Comparison of ENCODE assay signal across 16 cellular contexts in the genomic region with DNA sequence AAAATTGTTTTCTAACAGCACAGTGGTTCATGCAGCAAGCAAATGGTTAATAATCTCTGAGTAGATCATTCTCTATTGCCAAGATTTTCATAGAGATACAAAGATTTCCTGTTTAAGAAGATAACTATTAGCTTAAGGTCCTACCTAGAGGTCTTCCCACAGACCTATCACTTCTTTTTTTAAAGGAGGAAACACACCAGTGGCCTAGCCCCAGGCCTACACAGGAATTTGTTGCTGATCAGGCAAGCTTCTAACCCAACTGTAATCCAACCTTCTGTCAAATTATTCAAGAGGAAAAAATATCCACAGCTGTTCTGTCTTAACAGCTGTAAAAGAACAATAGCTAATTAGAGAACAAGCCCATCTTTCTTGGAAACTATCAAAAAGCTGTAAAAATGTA.
DNase-seq lines count a peak whose midpoint lies in the region; ATAC-seq and TF ChIP-seq lines count a peak whose summit lies in the region.
"Had no signal": no experiment of that assay in that cellular context is flagged by ENCODE, and none has a peak within 500 bp of the region (broad histone marks: within the 10 kb centered on the region; RNA-seq: fewer than 3 reads in every experiment).

No MANE protein-coding gene starts in this region.

- H3K79me2 ChIP-seq in neural progenitor cell (ENCODE audit: low read depth) = no peaks in the 10 kb centered on the region

- H3K4me3 ChIP-seq in neural progenitor cell (no peak overlapping the region), right lobe of liver (no peak overlapping the region)
- H3K4me3 ChIP-seq: A549, breast epithelium, gastrocnemius medialis, prostate gland had no signal

- no peaks in the 10 kb centered on the region for H3F3A ChIP-seq in neural progenitor cell (ENCODE audit: low read depth)

- H3K9me3 ChIP-seq in neural progenitor cell (ENCODE audit: low read depth) (no peaks in the 10 kb centered on the region), right lobe of liver (no peaks in the 10 kb centered on the region)
- H3K9me3 ChIP-seq: A549, breast epithelium, gastrocnemius medialis, prostate gland had no signal

- H2AFZ ChIP-seq in neural progenitor cell (replicated peaks) = no peak overlapping the region

- no peak overlapping the region for H3K4me2 ChIP-seq in neural progenitor cell
- H3K4me2 ChIP-seq: A549 had no signal

- no peak overlapping the region for H3K4me3 Mint-ChIP-seq in activated T-cell treated with anti-CD3 and anti-CD28 coated beads, Interleukin-2, amount 50 U/mL, for 72 hours
- no peak overlapping the region for H3K4me3 Mint-ChIP-seq in neural progenitor cell
- H3K4me3 Mint-ChIP-seq: H9 had no signal

- no peak for ATAC-seq in activated T-cell treated with anti-CD3 and anti-CD28 coated beads, Interleukin-2, amount 50 U/mL, for 72 hours (replicated peaks in 1 of 2)
- ATAC-seq in GM21825 (IDR thresholded peaks at IDR 0.05; ENCODE audit: unreplicated experiment) (peak; percentile 43), right lobe of liver (no peak)
- ATAC-seq: A549, gastrocnemius medialis had no signal

- DNase-seq in activated T-cell treated with anti-CD3 and anti-CD28 coated beads, Interleukin-2, amount 50 U/mL, for 72 hours = no peak
- no peak for DNase-seq in activated T-cell treated with anti-CD3 and anti-CD28 coated beads, Interleukin-2, amount 50 U/mL, for 1 hour
- peak; percentile 73 for DNase-seq in LHCN-M2 (ENCODE audit: low read depth)
- no peak for DNase-seq in neural progenitor cell (ENCODE audit: low spot score)
- DNase-seq in right lobe of liver = no peak
- no peak for DNase-seq in NCI-H345 (lab: John Stamatoyannopoulos, UW)
- DNase-seq in A172 (ENCODE audit: low spot score) = no peak
- DNase-seq: activated naive CD4-positive, alpha-beta T cell treated with Interleukin-2 at 50 U/mL for 16 hours; gastrocnemius medialis; H9; NCI-H1436 treated with DMSO at 0.1 percent for 48 hours; stimulated activated CD8-positive, alpha-beta memory T cell treated with anti-CD3 and anti-CD28 coated beads, Interleukin-4, amount 100 ng/mL, for 48 hours had no signal

- H3K9me3 Mint-ChIP-seq in activated T-cell treated with anti-CD3 and anti-CD28 coated beads, Interleukin-2, amount 50 U/mL, for 72 hours = peaks cover 0 to 3% of the 10 kb centered on the region in 2 donors
- no peaks in the 10 kb centered on the region for H3K9me3 Mint-ChIP-seq in neural progenitor cell
- H3K9me3 Mint-ChIP-seq: H9 had no signal

- H3K4me1 ChIP-seq in neural progenitor cell = no peaks in the 10 kb centered on the region
- H3K4me1 ChIP-seq in right lobe of liver = peaks cover 0 to 12% (median 0%) of the 10 kb centered on the region in 4 donors
- H3K4me1 ChIP-seq: A549 had no signal

- no peak for TF ChIP-seq CTCF in neural progenitor cell (IDR thresholded peaks at IDR 0.05)
- no peak for TF ChIP-seq CTCF in right lobe of liver (IDR thresholded peaks at IDR 0.05)

- H3K27me3 ChIP-seq in neural progenitor cell = no peaks in the 10 kb centered on the region
- no peaks in the 10 kb centered on the region for H3K27me3 ChIP-seq in right lobe of liver
- H3K27me3 ChIP-seq: breast epithelium, gastrocnemius medialis had no signal

- no peak for TF ChIP-seq POLR2A in right lobe of liver (IDR thresholded peaks at IDR 0.05)

- peaks cover 14% of the 10 kb centered on the region for H3K4me1 Mint-ChIP-seq in activated T-cell treated with anti-CD3 and anti-CD28 coated beads, Interleukin-2, amount 50 U/mL, for 72 hours (ENCODE audit: low read depth)
- H3K4me1 Mint-ChIP-seq in neural progenitor cell = no peaks in the 10 kb centered on the region

- intact Hi-C loops in right lobe of liver (cut with DNase I) = no loop called here

- no peak overlapping the region for H3K9ac ChIP-seq in neural progenitor cell

- H3K36me3 ChIP-seq in neural progenitor cell (no peaks in the 10 kb centered on the region), right lobe of liver (no peaks in the 10 kb centered on the region)
- H3K36me3 ChIP-seq: breast epithelium, gastrocnemius medialis, prostate gland had no signal

- H3K27ac ChIP-seq in neural progenitor cell (no peak overlapping the region), right lobe of liver (no peak overlapping the region)
- H3K27ac ChIP-seq: A549, breast epithelium, prostate gland had no signal

- H4K20me1 ChIP-seq in neural progenitor cell (ENCODE audit: low read depth) = no peaks in the 10 kb centered on the region

- peak overlapping the region; percentile 13 for H3K27ac Mint-ChIP-seq in activated T-cell treated with anti-CD3 and anti-CD28 coated beads, Interleukin-2, amount 50 U/mL, for 72 hours
- H3K27ac Mint-ChIP-seq in neural progenitor cell = peak overlapping the region; percentile 24
- H3K27ac Mint-ChIP-seq: H9 had no signal

- no peaks in the 10 kb centered on the region for H3K27me3 Mint-ChIP-seq in activated T-cell treated with anti-CD3 and anti-CD28 coated beads, Interleukin-2, amount 50 U/mL, for 72 hours (ENCODE audit: low read depth)
- H3K27me3 Mint-ChIP-seq in neural progenitor cell (ENCODE audit: insufficient read depth, low read depth) = no peaks in the 10 kb centered on the region

- peaks cover 0 to 3% of the 10 kb centered on the region in 2 donors for H3K36me3 Mint-ChIP-seq in activated T-cell treated with anti-CD3 and anti-CD28 coated beads, Interleukin-2, amount 50 U/mL, for 72 hours (ENCODE audit: insufficient read depth in 2 of 2)
- no peaks in the 10 kb centered on the region for H3K36me3 Mint-ChIP-seq in neural progenitor cell
